9 cellular contexts compared by ENCODE assay signal in genomic region chr14:77125275-77126073, GRCh38. TPM values are rescaled to one million over a fixed set of nuclear protein-coding genes. Genes with fewer than 3 reads are reported as not detected.
DNase-seq lines count a peak whose midpoint lies in the region; ATAC-seq and TF ChIP-seq lines count a peak whose summit lies in the region.
"Had no signal": no experiment of that assay in that cellular context is flagged by ENCODE, and none has a peak within 500 bp of the region (broad histone marks: within the 10 kb centered on the region; RNA-seq: fewer than 3 reads in every experiment).

No MANE protein-coding gene starts in this region.

- peaks cover 0 to 30% (median 9%) of the 10 kb centered on the region in 7 donors for H3K27me3 ChIP-seq in heart right ventricle
- H3K27me3 ChIP-seq in aorta (ENCODE audit: control insufficient read depth in 1 of 2, insufficient read depth in 2 of 2, low read length in 1 of 2), result no peaks in the 10 kb centered on the region
- H3K27me3 ChIP-seq: body of pancreas had no signal

- H3K27me3 Mint-ChIP-seq in central memory CD8-positive, alpha-beta T cell, result peaks cover 41% of the 10 kb centered on the region
- H3K27me3 Mint-ChIP-seq in naive B cell, result peaks cover 16 to 33% (median 30%) of the 10 kb centered on the region in 3 donors

- no peak for ATAC-seq in heart right ventricle
- no peak for ATAC-seq in left cardiac atrium
- ATAC-seq in central memory CD8-positive, alpha-beta T cell (replicated peaks; ENCODE audit: extremely low read depth, poor library complexity, severe bottlenecking), result no peak
- ATAC-seq in naive B cell (ENCODE audit: low read depth in 2 of 2), result no peak
- no peak for ATAC-seq in aorta (ENCODE audit: low FRiP score)
- no peak for ATAC-seq in HG02840 (IDR thresholded peaks at IDR 0.05; ENCODE audit: low FRiP score, unreplicated experiment)

- H3K4me1 Mint-ChIP-seq in central memory CD8-positive, alpha-beta T cell, result peaks cover 19% of the 10 kb centered on the region
- H3K4me1 Mint-ChIP-seq in naive B cell, result peaks cover 43 to 50% (median 50%) of the 10 kb centered on the region in 3 donors

- H3K36me3 Mint-ChIP-seq in central memory CD8-positive, alpha-beta T cell (ENCODE audit: insufficient read depth), result peaks cover 6% of the 10 kb centered on the region
- H3K36me3 Mint-ChIP-seq in naive B cell, result no peaks in the 10 kb centered on the region

- DNase-seq in heart right ventricle (no peak), left cardiac atrium (no peak), naive B cell (no peak), aorta (peak in 1 of 2 donors; percentile 74), NCI-H82 treated with DMSO at 0.1 percent for 48 hours (lab: John Stamatoyannopoulos, UW; ENCODE audit: unreplicated experiment) (no peak), COLO829 (ENCODE audit: low spot score) (no peak)
- DNase-seq in central memory CD8-positive, alpha-beta T cell (ENCODE audit: low spot score in 2 of 2), result no peak

- H3K9me3 Mint-ChIP-seq in central memory CD8-positive, alpha-beta T cell, result no peaks in the 10 kb centered on the region
- no peaks in the 10 kb centered on the region for H3K9me3 Mint-ChIP-seq in naive B cell

- intact Hi-C loops in heart right ventricle (cut with DNase I) (loop anchor here in 2 of 10 donors (10.0 kb wide), 2 partner anchors 189 to 251 kb away; no protein-coding TSS in a partner anchor), left cardiac atrium (cut with DNase I) (loop anchor here in 1 of 2 donors (10.0 kb wide), 1 partner anchor 279 kb away; no protein-coding TSS in a partner anchor), aorta (cut with DNase I) (loop anchor here in 1 of 2 donors (2.0 kb wide), 1 partner anchor 29 kb away; no protein-coding TSS in a partner anchor)

- TF ChIP-seq CTCF in heart right ventricle (IDR thresholded peaks at IDR 0.05), result peak in 3 of 9 donors; percentile 7 to 37 (median 21)

- no peak overlapping the region for H3K27ac ChIP-seq in heart right ventricle
- no peak overlapping the region for H3K27ac ChIP-seq in aorta (ENCODE audit: low read depth in 1 of 2, low read length in 2 of 2)
- H3K27ac ChIP-seq: body of pancreas had no signal

- no peaks in the 10 kb centered on the region for H3K9me3 ChIP-seq in heart right ventricle
- H3K9me3 ChIP-seq in aorta (ENCODE audit: control insufficient read depth, low read length), result no peaks in the 10 kb centered on the region
- H3K9me3 ChIP-seq: body of pancreas had no signal

- H3K36me3 ChIP-seq in heart right ventricle (peaks cover 0 to 6% (median 0%) of the 10 kb centered on the region in 9 donors), aorta (ENCODE audit: control insufficient read depth in 1 of 2, insufficient read depth in 2 of 2, low read length in 1 of 2) (no peaks in the 10 kb centered on the region)

- 35 to 36% methylated on average over 36 of the region's 36 CpGs for WGBS in heart right ventricle, 2 donors
- 35 to 37% methylated on average over 34 to 36 of the region's 36 CpGs for WGBS in aorta, 2 donors

- H3K4me3 ChIP-seq in heart right ventricle (peak overlapping the region in 9 of 10 donors; percentile 40 to 62 (median 56)), aorta (ENCODE audit: low read length in 2 of 2) (peak overlapping the region; percentile 12)
- H3K4me3 ChIP-seq: body of pancreas had no signal

- peak overlapping the region; percentile 78 for H3K4me3 Mint-ChIP-seq in central memory CD8-positive, alpha-beta T cell
- H3K4me3 Mint-ChIP-seq in naive B cell, result peak overlapping the region; percentile 63 to 88 (median 78)

- no peak overlapping the region for H3K27ac Mint-ChIP-seq in central memory CD8-positive, alpha-beta T cell (ENCODE audit: low read depth)
- H3K27ac Mint-ChIP-seq in naive B cell, result peak overlapping the region; percentile 56 to 94 (median 91)

- H3K4me1 ChIP-seq in heart right ventricle (peaks cover 14 to 47% (median 36%) of the 10 kb centered on the region in 9 donors), aorta (ENCODE audit: control insufficient read depth in 1 of 2, insufficient read depth in 2 of 2, low read length in 2 of 2) (no peaks in the 10 kb centered on the region)

RNA-seq across cellular contexts. Expression of gene ZDHHC22, which starts 16.1 kb away (rescaled TPM):
- total RNA-seq in heart right ventricle (under 1 TPM in 1 of 10 donors, not detected in 9; 0.09 TPM), left cardiac atrium (not detected), aorta (not detected)
- polyA plus RNA-seq in heart right ventricle (not detected), naive B cell (ENCODE audit: low read depth in 6 of 6) (not detected), aorta (not detected)
- total RNA-seq: body of pancreas had no signal

RNA-seq across cellular contexts. Expression of gene CIPC, which starts 27.4 kb away (rescaled TPM):
- total RNA-seq in heart right ventricle (10 to 100 TPM; 51.4 to 93.8 (median 64.2) TPM), left cardiac atrium (10 to 100 TPM; 56.2 to 57.6 TPM), aorta (10 to 100 TPM; 23.1 to 24.4 TPM)
- polyA plus RNA-seq in heart right ventricle (10 to 100 TPM in 1 of 2 donors, 1 to 10 TPM in 1; 9.4 to 11.6 TPM), naive B cell (ENCODE audit: low read depth in 6 of 6) (10 to 100 TPM in 4 of 6 donors, 1 to 10 TPM in 2; 7.8 to 16.3 (median 12.7) TPM), aorta (10 to 100 TPM in 1 of 2 donors, 1 to 10 TPM in 1; 8.1 to 11.0 TPM)

RNA-seq across cellular contexts. Expression of gene TMEM63C, which starts 56.1 kb away (rescaled TPM):
- total RNA-seq in heart right ventricle (1 to 10 TPM in 2 of 10 donors, under 1 TPM in 8; 0.08 to 7.2 (median 0.53) TPM), left cardiac atrium (not detected), aorta (under 1 TPM; 0.06 to 0.26 TPM)
- polyA plus RNA-seq in heart right ventricle (1 to 10 TPM in 1 of 2 donors, under 1 TPM in 1; under 0.01 to 1.5 TPM), naive B cell (ENCODE audit: low read depth in 6 of 6) (under 1 TPM in 1 of 6 donors, not detected in 5; 0.44 TPM), aorta (under 1 TPM in 1 of 2 donors, not detected in 1; 0.13 TPM)
